Comparison of ENCODE assay signal across 1 cellular context in genomic region chr7:11710392-11710791, GRCh38.
TF ChIP-seq lines count a peak whose summit lies in the region.

No MANE protein-coding gene starts in this region.

TF ChIP-seq in GM23338, 12 proteins besides CTCF, POLR2A, EP300 and RAD21 (continued from another document):
- TF ChIP-seq REST (IDR thresholded peaks at IDR 0.05; ENCODE audit: unreplicated experiment) (no peak), EZH2 (IDR thresholded peaks at IDR 0.05; ENCODE audit: low read depth, unreplicated experiment) (no peak), JUNB (IDR thresholded peaks at IDR 0.05; ENCODE audit: unreplicated experiment) (no peak), ZNF462 (CRISPR knock-in tag; IDR thresholded peaks at IDR 0.05) (no peak), NANOG (IDR thresholded peaks at IDR 0.05; ENCODE audit: borderline replicate concordance) (no peak)
